Comparison of ENCODE assay signal across 22 cellular contexts in genomic region chr18:34548120-34548972, GRCh38.
A peak's percentile ranks its signal among the peaks of the same experiment; 100 is the strongest.
DNase-seq lines count a peak whose midpoint lies in the region; ATAC-seq, FAIRE-seq and TF ChIP-seq lines count a peak whose summit lies in the region.
"Had no signal": no experiment of that assay in that cellular context is flagged by ENCODE, and none has a peak within 500 bp of the region (broad histone marks: within the 10 kb centered on the region; RNA-seq: fewer than 3 reads in every experiment).

No MANE protein-coding gene starts in this region.

- no peak for TF ChIP-seq POLR2A in HepG2 (IDR thresholded peaks at IDR 0.05; ENCODE audit: insufficient read depth in 1 of 2, low read depth in 2 of 2, low read length in 2 of 2)

- no peaks in the 10 kb centered on the region for H3K9me2 ChIP-seq in GM23338 (ENCODE audit: insufficient read depth)

- peak; percentile 90 for ATAC-seq in GM23338
- ATAC-seq in HepG2 = peak; percentile 61

- H3K36me3 Mint-ChIP-seq in GM23338 (ENCODE audit: low read depth) = peaks cover 3% of the 10 kb centered on the region; the same call in 2 of the 3 replicates
- H3K36me3 Mint-ChIP-seq: CD14-positive monocyte had no signal

- WGBS in HepG2 (ENCODE audit: low lambda C conversion rate) = 70% methylated on average over 2 of the region's 2 CpGs

- peak overlapping the region; percentile 7; the same call in 1 of the 2 replicates for H3K4me3 ChIP-seq in GM23338
- no peak overlapping the region for H3K4me3 ChIP-seq in NT2/D1 (ENCODE audit: insufficient read length, low read depth)
- no peak overlapping the region for H3K4me3 ChIP-seq in HepG2 (replicated peaks in 1 of 3; ENCODE audit: insufficient read depth in 1 of 3, low read depth in 2 of 3, low read length in 3 of 3)
- H3K4me3 ChIP-seq: MG63, PC-9, SJCRH30 had no signal

- H3K9ac ChIP-seq in NT2/D1 (ENCODE audit: insufficient read length, low read depth) = no peak overlapping the region
- no peak overlapping the region for H3K9ac ChIP-seq in HepG2 (ENCODE audit: insufficient read depth, low read depth, low read length)

- H3K9me3 ChIP-seq in NT2/D1 (ENCODE audit: insufficient read depth, low read length) (no peaks in the 10 kb centered on the region), HepG2 (ENCODE audit: low read length) (no peaks in the 10 kb centered on the region)
- H3K9me3 ChIP-seq: MG63, SJCRH30 had no signal

- POLR2A ChIA-PET in HepG2 (lab: Yijun Ruan, JAX) = no interaction called here

- H3K9me3 Mint-ChIP-seq in GM23338 = no peaks in the 10 kb centered on the region

- TF ChIP-seq CTCF in GM23338 (conservative IDR thresholded peaks at IDR 0.05; ENCODE audit: low read depth in 2 of 2) (peak in 1 of 2 experiments; percentile 38; a peak in 2 of 4 replicates), HepG2 (CRISPR knock-in tag; IDR thresholded peaks at IDR 0.05) (no peak)

- H4K20me1 ChIP-seq in GM23338 (replicated peaks; ENCODE audit: insufficient read depth) = no peaks in the 10 kb centered on the region
- H4K20me1 ChIP-seq in HepG2 (ENCODE audit: insufficient read depth, low read length) = no peaks in the 10 kb centered on the region

- H2AFZ ChIP-seq in GM23338 (no peak overlapping the region), HepG2 (ENCODE audit: low read length) (no peak overlapping the region)
- H2AFZ ChIP-seq: PC-9 had no signal

- DNase-seq in GM23338 (ENCODE audit: low spot score) (peak; percentile 67), NT2/D1 (ENCODE audit: low read depth, low spot score) (peak; percentile 28), iPS DF 19.7 (ENCODE audit: low read depth, low spot score) (peak; percentile 35), HepG2 (ENCODE audit: low spot score) (peak; percentile 14), retina (no peak), DMS153 treated with DMSO at 0.1 percent for 48 hours (lab: John Stamatoyannopoulos, UW; ENCODE audit: unreplicated experiment) (no peak), T-helper 9 cell (no peak), SIG-M5 treated with dmso at 0.1 percent for 504 hours (lab: John Stamatoyannopoulos, UW; ENCODE audit: unreplicated experiment) (no peak)
- DNase-seq: 8988T, GOT3, Kasumi-1, MG63, NCI-H1048, NCI-H1436, NCI-H1930, NCI-H345, NCI-H526, PC-9, SJCRH30 had no signal

- H3K79me2 ChIP-seq in GM23338 (replicated peaks; ENCODE audit: insufficient read depth) (peaks cover 12% of the 10 kb centered on the region), HepG2 (ENCODE audit: insufficient read depth, low read length) (no peaks in the 10 kb centered on the region)

- CTCF ChIA-PET in HepG2 (lab: Yijun Ruan, JAX; ENCODE audit: low intra/inter-chr PET ratio, low total read pairs) = no interaction called here

- peak overlapping the region; percentile 40 for H3K4me3 Mint-ChIP-seq in GM23338
- H3K4me3 Mint-ChIP-seq: CD14-positive monocyte had no signal

- peak overlapping the region; percentile 48 for H3K4me2 ChIP-seq in GM23338
- H3K4me2 ChIP-seq in HepG2 (ENCODE audit: low read depth, low read length) = no peak overlapping the region
- H3K4me2 ChIP-seq: PC-9 had no signal

- in situ Hi-C loops in HepG2 (cut with HindIII; ENCODE audit: extremely low pct_ligation_motif_present, low pct_unique_long_range_greater_than_20kb) = no loop called here

- H3K27ac ChIP-seq in GM23338 (ENCODE audit: low read depth) (peak overlapping the region; percentile 91), HepG2 (ENCODE audit: extremely low read length, insufficient read depth, low read length) (no peak overlapping the region)
- H3K27ac ChIP-seq: PC-9, RWPE1, SJCRH30 had no signal

- no peaks in the 10 kb centered on the region for H3K27me3 ChIP-seq in GM23338 (ENCODE audit: insufficient read depth)
- H3K27me3 ChIP-seq in NT2/D1 (ENCODE audit: insufficient read depth, insufficient read length) = no peaks in the 10 kb centered on the region
- H3K27me3 ChIP-seq in HepG2 (ENCODE audit: control insufficient read depth in 1 of 2, insufficient read depth in 2 of 2, low read length in 2 of 2) = no peaks in the 10 kb centered on the region
- H3K27me3 ChIP-seq: MG63, SJCRH30 had no signal

- intact Hi-C loops in HepG2 (cut with micrococcal nuclease; ENCODE audit: unreplicated experiment) = loop anchor here (5.0 kb wide), 1 partner anchor 56 kb away; no protein-coding TSS in a partner anchor

- peak overlapping the region; percentile 83 for H3K27ac Mint-ChIP-seq in GM23338
- H3K27ac Mint-ChIP-seq: CD14-positive monocyte had no signal

- BruUV-seq in HepG2 (replicated peaks; lab: Mats Ljungman, UMichigan) = no TSS peak

- H3K27me3 Mint-ChIP-seq in GM23338 (ENCODE audit: insufficient read depth, low read depth, poor library complexity) = peaks cover 5% of the 10 kb centered on the region

- H3F3A ChIP-seq in GM23338 (replicated peaks; ENCODE audit: low read depth) = no peaks in the 10 kb centered on the region

- no peak for TF ChIP-seq RAD21 in HepG2 (CRISPR knock-in tag; IDR thresholded peaks at IDR 0.05)

- H3K36me3 ChIP-seq in GM23338 (ENCODE audit: insufficient read depth) (no peaks in the 10 kb centered on the region), NT2/D1 (ENCODE audit: insufficient read depth, insufficient read length, low read length) (no peaks in the 10 kb centered on the region), HepG2 (replicated peaks in 1 of 2; ENCODE audit: control insufficient read depth in 1 of 2, insufficient read depth in 2 of 2, low read length in 2 of 2) (no peaks in the 10 kb centered on the region)
- H3K36me3 ChIP-seq: MG63, SJCRH30 had no signal

- FAIRE-seq in HepG2 (lab: Jason Lieb, UNC) = peak; percentile 8
- FAIRE-seq: G401.6 had no signal

- H3K4me1 ChIP-seq in GM23338 (ENCODE audit: insufficient read depth) = peaks cover 60% of the 10 kb centered on the region
- no peaks in the 10 kb centered on the region for H3K4me1 ChIP-seq in NT2/D1 (ENCODE audit: insufficient read depth, insufficient read length)
- H3K4me1 ChIP-seq in HepG2 (ENCODE audit: insufficient read depth, low read length) = no peaks in the 10 kb centered on the region

- peaks cover 71% of the 10 kb centered on the region for H3K4me1 Mint-ChIP-seq in GM23338
- H3K4me1 Mint-ChIP-seq: CD14-positive monocyte had no signal

- TF ChIP-seq EP300 in HepG2 (IDR thresholded peaks at IDR 0.05; ENCODE audit: low read depth in 2 of 2, low read length in 2 of 2) (no peak), HepG2 (CRISPR knock-in tag; IDR thresholded peaks at IDR 0.05; ENCODE audit: borderline replicate concordance) (no peak)

TF ChIP-seq in GM23338, 12 proteins besides CTCF, POLR2A, EP300 and RAD21:
- no peak for TF ChIP-seq ZNF331 (CRISPR knock-in tag; IDR thresholded peaks at IDR 0.05; ENCODE audit: low read depth)
- peak; percentile 92 for TF ChIP-seq NANOG (IDR thresholded peaks at IDR 0.05; ENCODE audit: borderline replicate concordance)

TF ChIP-seq in HepG2, 621 proteins besides CTCF, POLR2A, EP300 and RAD21:
- TF ChIP-seq NR2F1 (CRISPR knock-in tag; IDR thresholded peaks at IDR 0.05) (0 out of 4 replicates have a peak, but pooled peaks of 1 of the 2 experiments have one; percentile 24), SP1 (IDR thresholded peaks at IDR 0.05) (no peak), SP1 (CRISPR knock-in tag; IDR thresholded peaks at IDR 0.05) (no peak), NR2F6 (IDR thresholded peaks at IDR 0.05) (0 out of 2 replicates have a peak, but pooled peaks have one; percentile 24), NR2F6 (CRISPR knock-in tag; IDR thresholded peaks at IDR 0.05) (no peak), HNF4A (CRISPR knock-in tag; IDR thresholded peaks at IDR 0.05) (peak; percentile 33), NR2C2 (CRISPR knock-in tag; IDR thresholded peaks at IDR 0.05; ENCODE audit: borderline replicate concordance) (peak; percentile 39; the same call in 1 of the 2 replicates)

Comparison
In these comparisons a context has a peak if more than half of its experiments do, and no peak if none do; other contexts are left out.
1. DNase-seq: peak in GM23338 (single experiment), NT2/D1 (single experiment), iPS DF 19.7 (single experiment) and HepG2 (single experiment); none in retina (single experiment), DMS153 treated with DMSO at 0.1 percent for 48 hours (single experiment), T-helper 9 cell (single experiment) and SIG-M5 treated with dmso at 0.1 percent for 504 hours (single experiment).